Comparison of ENCODE assay signal across 1 cellular context in genomic region chr17:740240-741055, GRCh38.
TF ChIP-seq lines count a peak whose summit lies in the region.

No MANE protein-coding gene starts in this region.

TF ChIP-seq in GM23338, 12 proteins besides CTCF, POLR2A, EP300 and RAD21 (continued from another document):
- no peak for TF ChIP-seq ZNF462 (CRISPR knock-in tag; IDR thresholded peaks at IDR 0.05)
